In genomic region chrX:81377329-81377728, GRCh38 we compare ENCODE assay signal across 8 cellular contexts.
A peak's percentile ranks its signal among the peaks of the same experiment; 100 is the strongest.
DNase-seq lines count a peak whose midpoint lies in the region; ATAC-seq and TF ChIP-seq lines count a peak whose summit lies in the region.

No MANE protein-coding gene starts in this region.

- H3K9me2 ChIP-seq in neural cell (ENCODE audit: insufficient read depth, low read length) = no peaks in the 10 kb centered on the region

- H3K4me3 ChIP-seq in choroid plexus epithelial cell (ENCODE audit: low read depth, low read length) (no peak overlapping the region), neural cell (ENCODE audit: low read length) (no peak overlapping the region)

- no peak for TF ChIP-seq EP300 in neural cell (conservative IDR thresholded peaks at IDR 0.05; ENCODE audit: poor library complexity, severe bottlenecking)

- H3K36me3 ChIP-seq in neural cell (ENCODE audit: insufficient read depth, low read length) = no peaks in the 10 kb centered on the region

- TF ChIP-seq CTCF in choroid plexus epithelial cell (conservative IDR thresholded peaks at IDR 0.05; ENCODE audit: low read depth, low read length) = peak; percentile 48
- TF ChIP-seq CTCF in neural cell (IDR thresholded peaks at IDR 0.05; ENCODE audit: poor library complexity, severe bottlenecking) = peak; percentile 45

- H2AFZ ChIP-seq in neural cell (ENCODE audit: low read depth, low read length) = no peak overlapping the region

- DNase-seq in EH (ENCODE audit: low read depth) (peak; percentile 33), KBM-7 (peak; percentile 50), choroid plexus epithelial cell (ENCODE audit: low read depth) (peak; percentile 52), HPDE6-E6E7 (ENCODE audit: extremely low spot score) (no peak)
- DNase-seq in activated CD4-positive, CD25-positive, alpha-beta regulatory T cell (lab: John Stamatoyannopoulos, UW) = no peak

- in situ Hi-C loops in KBM-7 (cut with MboI; ENCODE audit: low pct_unique_long_range_greater_than_20kb, low sequenced_read_pairs) = no loop called here

- H3K79me2 ChIP-seq in neural cell (replicated peaks; ENCODE audit: insufficient read depth, low read length) = no peaks in the 10 kb centered on the region

- TF ChIP-seq RAD21 in neural cell (conservative IDR thresholded peaks at IDR 0.05) = peak; percentile 45

- no peaks in the 10 kb centered on the region for H4K20me1 ChIP-seq in neural cell (ENCODE audit: insufficient read depth)

- no peak overlapping the region for H3K9ac ChIP-seq in neural cell (ENCODE audit: low read length)

- ATAC-seq in HG03139 (IDR thresholded peaks at IDR 0.05; ENCODE audit: unreplicated experiment) (no peak), GM19351 (IDR thresholded peaks at IDR 0.05; ENCODE audit: unreplicated experiment) (no peak)

- no peak overlapping the region for H3K4me2 ChIP-seq in neural cell (ENCODE audit: low read length)

- no peak overlapping the region for H3K27ac ChIP-seq in neural cell (ENCODE audit: low read length)

- H3F3A ChIP-seq in neural cell (ENCODE audit: insufficient read depth, low read length, poor library complexity, severe bottlenecking) = no peaks in the 10 kb centered on the region

- H3K27me3 ChIP-seq in neural cell (ENCODE audit: insufficient read depth, low read depth, low read length) = no peaks in the 10 kb centered on the region

- no peaks in the 10 kb centered on the region for H3K9me3 ChIP-seq in neural cell (ENCODE audit: low read length)

TF ChIP-seq in neural cell, 6 proteins besides CTCF, POLR2A, EP300 and RAD21:
- TF ChIP-seq SMC3 (conservative IDR thresholded peaks at IDR 0.05; ENCODE audit: poor library complexity) (peak; percentile 43), MXI1 (conservative IDR thresholded peaks at IDR 0.05; ENCODE audit: poor library complexity, severe bottlenecking) (no peak), POLR2AphosphoS5 (IDR thresholded peaks at IDR 0.05) (no peak)
TF ChIP-seq in neural cell: peak in this region for 1.

Comparison
In these comparisons a context has a peak if more than half of its experiments do, and no peak if none do; other contexts are left out.
1. DNase-seq: peak in EH (single experiment), KBM-7 (single experiment) and choroid plexus epithelial cell (single experiment); none in HPDE6-E6E7 (single experiment) and activated CD4-positive, CD25-positive, alpha-beta regulatory T cell (0 of 4).